16 cellular contexts compared by ENCODE assay signal in the genomic region with DNA sequence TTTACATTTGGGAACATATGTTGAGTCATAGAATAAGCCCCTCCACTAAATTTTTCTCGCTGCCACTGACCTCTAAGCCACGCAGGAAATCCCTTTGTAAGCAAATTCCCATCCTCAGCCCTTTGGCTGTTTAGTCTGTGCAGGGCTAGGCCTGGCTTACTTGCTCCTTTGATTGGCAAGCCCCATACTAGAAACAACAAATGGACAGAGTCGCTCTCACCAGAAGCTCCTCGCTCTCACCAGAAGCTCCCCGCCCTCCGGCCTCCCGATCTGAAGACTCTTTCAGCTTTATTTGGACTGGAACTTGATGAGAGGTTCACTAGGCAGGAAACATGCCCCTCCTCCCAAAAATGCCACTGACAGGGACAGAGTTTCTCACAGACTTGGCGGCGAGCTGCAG.
"Had no signal": no experiment of that assay in that cellular context is flagged by ENCODE, and none has a peak within 500 bp of the region (broad histone marks: within the 10 kb centered on the region; RNA-seq: fewer than 3 reads in every experiment).

No MANE protein-coding gene starts in this region.

- H3K36me3 ChIP-seq: breast epithelium, esophagus squamous epithelium, gastrocnemius medialis, lower lobe of right lung, ovary had no signal

- H3K9me3 Mint-ChIP-seq: activated CD8-positive, alpha-beta T cell treated with anti-CD3 and anti-CD28 coated beads for 36 hours; stimulated activated naive CD8-positive, alpha-beta T cell treated with anti-CD3 and anti-CD28 coated beads, Interleukin-15, amount 100 ng/mL, for 72 hours had no signal

- H3K27me3 ChIP-seq: breast epithelium, esophagus squamous epithelium, gastrocnemius medialis, ovary, testis had no signal

- H3K9me3 ChIP-seq: esophagus squamous epithelium, gastrocnemius medialis, lower lobe of right lung, ovary, testis had no signal

- H3K4me3 ChIP-seq: breast epithelium, esophagus squamous epithelium, gastrocnemius medialis, lower lobe of right lung, ovary, testis had no signal

- H3K4me1 ChIP-seq: breast epithelium, gastrocnemius medialis, lower lobe of right lung, testis had no signal

- DNase-seq: activated CD4-positive, alpha-beta T cell treated with anti-CD3 and anti-CD28 coated beads for 4 hours; activated CD8-positive, alpha-beta memory T cell treated with anti-CD3 and anti-CD28 coated beads, Interleukin-2, amount 50 U/mL, for 4 hours; activated CD8-positive, alpha-beta T cell treated with anti-CD3 and anti-CD28 coated beads for 36 hours; activated naive CD8-positive, alpha-beta T cell treated with anti-CD3 and anti-CD28 coated beads, Interleukin-2, amount 10 ng/mL, durations not matched to agents 7 days and 5 days; anterior cingulate cortex; esophagus squamous epithelium; gastrocnemius medialis; lower lobe of right lung; natural killer cell; ovary; stimulated activated CD4-positive, alpha-beta T cell treated with anti-CD3 and anti-CD28 coated beads, Interleukin-4, amount 100 ng/mL, for 4 hours; stimulated activated naive CD8-positive, alpha-beta T cell treated with anti-CD3 and anti-CD28 coated beads, Interleukin-15, amount 100 ng/mL, for 72 hours; T-helper 1 cell; testis had no signal

- H3K27ac ChIP-seq: breast epithelium, esophagus squamous epithelium, gastrocnemius medialis, lower lobe of right lung, ovary, testis, VCaP had no signal

- H3K4me1 Mint-ChIP-seq: activated naive CD8-positive, alpha-beta T cell treated with anti-CD3 and anti-CD28 coated beads, Interleukin-2, amount 10 ng/mL, durations not matched to agents 7 days and 5 days; natural killer cell; stimulated activated naive CD8-positive, alpha-beta T cell treated with anti-CD3 and anti-CD28 coated beads, Interleukin-15, amount 100 ng/mL, for 72 hours had no signal

- ATAC-seq: activated CD8-positive, alpha-beta T cell treated with anti-CD3 and anti-CD28 coated beads for 36 hours; gastrocnemius medialis; lower lobe of right lung; natural killer cell; stimulated activated naive CD8-positive, alpha-beta T cell treated with anti-CD3 and anti-CD28 coated beads, Interleukin-15, amount 100 ng/mL, for 72 hours had no signal

- H3K36me3 Mint-ChIP-seq: activated naive CD8-positive, alpha-beta T cell treated with anti-CD3 and anti-CD28 coated beads, Interleukin-2, amount 10 ng/mL, durations not matched to agents 7 days and 5 days; natural killer cell had no signal

- H3K4me3 Mint-ChIP-seq: activated CD8-positive, alpha-beta T cell treated with anti-CD3 and anti-CD28 coated beads for 36 hours; activated naive CD8-positive, alpha-beta T cell treated with anti-CD3 and anti-CD28 coated beads, Interleukin-2, amount 10 ng/mL, durations not matched to agents 7 days and 5 days; natural killer cell; stimulated activated naive CD8-positive, alpha-beta T cell treated with anti-CD3 and anti-CD28 coated beads, Interleukin-15, amount 100 ng/mL, for 72 hours had no signal

- H3K27ac Mint-ChIP-seq: activated CD8-positive, alpha-beta T cell treated with anti-CD3 and anti-CD28 coated beads for 36 hours; activated naive CD8-positive, alpha-beta T cell treated with anti-CD3 and anti-CD28 coated beads, Interleukin-2, amount 10 ng/mL, durations not matched to agents 7 days and 5 days; natural killer cell; stimulated activated naive CD8-positive, alpha-beta T cell treated with anti-CD3 and anti-CD28 coated beads, Interleukin-15, amount 100 ng/mL, for 72 hours had no signal
